18 cellular contexts compared by ENCODE assay signal in genomic region chr10:1677307-1677939, GRCh38. TPM values are rescaled to one million over a fixed set of nuclear protein-coding genes. Genes with fewer than 3 reads are reported as not detected.
DNase-seq lines count a peak whose midpoint lies in the region; ATAC-seq, FAIRE-seq and TF ChIP-seq lines count a peak whose summit lies in the region.
"Had no signal": no experiment of that assay in that cellular context is flagged by ENCODE, and none has a peak within 500 bp of the region (broad histone marks: within the 10 kb centered on the region; RNA-seq: fewer than 3 reads in every experiment).

No MANE protein-coding gene starts in this region.

- no peak overlapping the region for H4K91ac ChIP-seq in neuronal stem cell (ENCODE audit: low read depth, low read length, poor library complexity)

- no peak overlapping the region for H3K4me2 ChIP-seq in GM12878 (ENCODE audit: control insufficient read depth, insufficient read depth)
- no peak overlapping the region for H3K4me2 ChIP-seq in neuronal stem cell (ENCODE audit: insufficient read depth, low read length, poor library complexity, severe bottlenecking)

- no peak overlapping the region for H3K14ac ChIP-seq in neuronal stem cell (ENCODE audit: low read length)

- H3K9me3 ChIP-seq in GM12878 (replicated peaks; ENCODE audit: control insufficient read depth, insufficient read depth, low read length): no peaks in the 10 kb centered on the region
- H3K9me3 ChIP-seq in neuronal stem cell (replicated peaks in 1 of 2; ENCODE audit: control insufficient read depth in 2 of 2, insufficient read depth in 1 of 2, low read depth in 1 of 2, low read length in 2 of 2): no peaks in the 10 kb centered on the region

- H3K27me3 ChIP-seq in GM12878 (replicated peaks in 1 of 2; ENCODE audit: control insufficient read depth in 2 of 2, insufficient read depth in 2 of 2, low read length in 1 of 2) (no peaks in the 10 kb centered on the region), neuronal stem cell (ENCODE audit: control insufficient read depth in 3 of 3, insufficient read depth in 3 of 3, low read depth in 1 of 3, low read length in 3 of 3) (no peaks in the 10 kb centered on the region)

- H2AFZ ChIP-seq in GM12878 (ENCODE audit: control insufficient read depth, low read depth, low read length): no peak overlapping the region
- no peak overlapping the region for H2AFZ ChIP-seq in neuronal stem cell (ENCODE audit: low read length)

- intact Hi-C loops in GM12878 (cut with micrococcal nuclease; ENCODE audit: unreplicated experiment): no loop called here

- H3K27ac ChIP-seq in GM12878 (ENCODE audit: control insufficient read depth, insufficient read depth): no peak overlapping the region
- no peak overlapping the region for H3K27ac ChIP-seq in neuronal stem cell (replicated peaks; ENCODE audit: low read length)

- TF ChIP-seq RAD21 in GM12878 (IDR thresholded peaks at IDR 0.05; ENCODE audit: insufficient read depth, low read depth, low read length): no peak

- peak; percentile 13; the same call in 1 of the 3 replicates for ATAC-seq in GM12878
- ATAC-seq: SK-N-SH treated with all-trans-retinoic acid at 6 μM for 48 hours had no signal

- DNase-seq in SHP77 (lab: John Stamatoyannopoulos, UW): peak; percentile 8 to 15
- DNase-seq in SHP77 treated with DMSO at 0.1 percent for 48 hours (lab: John Stamatoyannopoulos, UW): no peak
- peak; percentile 1 for DNase-seq in NCI-H2107 (lab: John Stamatoyannopoulos, UW)
- no peak for DNase-seq in GM12878 (ENCODE audit: low read depth, low spot score)
- DNase-seq in neuronal stem cell (ENCODE audit: low spot score): no peak
- DNase-seq in activated naive CD4-positive, alpha-beta T cell treated with anti-CD3 and anti-CD28 coated beads, Interleukin-2, amount 10 ng/mL, durations not matched to agents 7 days and 5 days: no peak
- DNase-seq in GOT3 (lab: John Stamatoyannopoulos, UW): no peak
- no peak for DNase-seq in DMS153 (lab: John Stamatoyannopoulos, UW)
- DNase-seq: DMS53, KBM-7, NCI-H1048, NCI-H1694 treated with DMSO at 0.1 percent for 48 hours, NCI-H510A, Right ventricle myocardium superior had no signal

- in situ Hi-C loops in GM12878 (cut with MboI): no loop called here

- H3K27me3 Mint-ChIP-seq in activated naive CD4-positive, alpha-beta T cell treated with anti-CD3 and anti-CD28 coated beads, Interleukin-2, amount 10 ng/mL, durations not matched to agents 7 days and 5 days: peaks cover 6% of the 10 kb centered on the region

- no peak overlapping the region for H3K23ac ChIP-seq in neuronal stem cell (ENCODE audit: low read depth, low read length, poor library complexity)

- H3K4me3 Mint-ChIP-seq in activated naive CD4-positive, alpha-beta T cell treated with anti-CD3 and anti-CD28 coated beads, Interleukin-2, amount 10 ng/mL, durations not matched to agents 7 days and 5 days: no peak overlapping the region
- H3K4me3 Mint-ChIP-seq: CD14-positive monocyte had no signal

- no peaks in the 10 kb centered on the region for H3K9me3 Mint-ChIP-seq in activated naive CD4-positive, alpha-beta T cell treated with anti-CD3 and anti-CD28 coated beads, Interleukin-2, amount 10 ng/mL, durations not matched to agents 7 days and 5 days

- BruUV-seq in GM12878 (replicated peaks; lab: Mats Ljungman, UMichigan): no TSS peak

- no peak overlapping the region for H3K27ac Mint-ChIP-seq in activated naive CD4-positive, alpha-beta T cell treated with anti-CD3 and anti-CD28 coated beads, Interleukin-2, amount 10 ng/mL, durations not matched to agents 7 days and 5 days
- H3K27ac Mint-ChIP-seq: CD14-positive monocyte had no signal

- POLR2A ChIA-PET in GM12878 (lab: Charles Lee): no interaction called here

- H2BK12ac ChIP-seq in neuronal stem cell (ENCODE audit: low read length): no peak overlapping the region

- H3K18ac ChIP-seq in neuronal stem cell (ENCODE audit: low read length): no peak overlapping the region

- H3K4ac ChIP-seq in neuronal stem cell (ENCODE audit: low read length): no peak overlapping the region

- no peak overlapping the region for H4K8ac ChIP-seq in neuronal stem cell (ENCODE audit: low read depth, low read length)

- no peak overlapping the region for H2BK5ac ChIP-seq in neuronal stem cell (ENCODE audit: low read length)

- TF ChIP-seq EP300 in GM12878 (IDR thresholded peaks at IDR 0.05; ENCODE audit: borderline replicate concordance in 1 of 2, control insufficient read depth in 1 of 2, low read depth in 2 of 2, low read length in 2 of 2): no peak

- H3K9ac ChIP-seq in GM12878 (ENCODE audit: control insufficient read depth, insufficient read depth, low read length) (no peak overlapping the region), neuronal stem cell (ENCODE audit: low read depth, low read length, poor library complexity) (no peak overlapping the region)

- TF ChIP-seq CTCF in GM12878 (IDR thresholded peaks at IDR 0.05 in 2 of 3, conservative IDR thresholded peaks at IDR 0.05 in 1 of 3; ENCODE audit: control insufficient read depth in 2 of 3, extremely low read depth in 1 of 3, insufficient read depth in 1 of 3, low read depth in 3 of 3, low read length in 3 of 3): no peak

- RAD21 ChIA-PET in GM12878 (lab: Charles Lee; ENCODE audit: unreplicated experiment): no interaction called here

- no peak for TF ChIP-seq POLR2A in GM12878 (IDR thresholded peaks at IDR 0.05; ENCODE audit: low read depth, low read length)

- H3K36me3 ChIP-seq in GM12878 (ENCODE audit: control insufficient read depth in 2 of 2, insufficient read depth in 2 of 2, low read length in 1 of 2) (no peaks in the 10 kb centered on the region), neuronal stem cell (replicated peaks in 1 of 2; ENCODE audit: control insufficient read depth in 2 of 2, insufficient read depth in 2 of 2, low read length in 2 of 2) (no peaks in the 10 kb centered on the region)

- WGBS in GM12878 (ENCODE audit: insufficient coverage, insufficient replicate concordance, low lambda C conversion rate, missing lambda C conversion rate): 36% methylated on average over 6 of the region's 6 CpGs
- WGBS in neuronal stem cell (ENCODE audit: extremely low coverage in 2 of 2, insufficient read length in 2 of 2, insufficient replicate concordance in 1 of 2), 2 donors: no CpG with 5 or more reads among the region's 6 CpGs

- H2BK120ac ChIP-seq in neuronal stem cell (ENCODE audit: low read depth, low read length): no peak overlapping the region

- peaks cover 16% of the 10 kb centered on the region for H3K4me1 ChIP-seq in GM12878 (ENCODE audit: control insufficient read depth, insufficient read depth, low read length)
- H3K4me1 ChIP-seq in neuronal stem cell (ENCODE audit: control insufficient read depth in 2 of 2, insufficient read depth in 1 of 2, low read depth in 1 of 2, low read length in 2 of 2): peaks cover 0 to 7% of the 10 kb centered on the region in 2 donors

- no peak for FAIRE-seq in GM12878 (lab: Jason Lieb, UNC)
- FAIRE-seq: H54, RCC 7860 had no signal

- H4K20me1 ChIP-seq in GM12878 (ENCODE audit: control insufficient read depth, insufficient read depth): no peaks in the 10 kb centered on the region

- no peaks in the 10 kb centered on the region for H3K4me1 Mint-ChIP-seq in activated naive CD4-positive, alpha-beta T cell treated with anti-CD3 and anti-CD28 coated beads, Interleukin-2, amount 10 ng/mL, durations not matched to agents 7 days and 5 days
- H3K4me1 Mint-ChIP-seq: CD14-positive monocyte had no signal

- SMC1A ChIA-PET in GM12878 (lab: Charles Lee; ENCODE audit: uncharacterized antibody, unreplicated experiment): interaction anchor here (0.6 to 1.4 kb wide), 3 partner anchors 28 to 54 kb away, joined by 3 read pairs; no protein-coding TSS in a partner anchor

- no peak overlapping the region for H2AK5ac ChIP-seq in neuronal stem cell (ENCODE audit: low read depth, low read length)

- H3K79me2 ChIP-seq in GM12878 (ENCODE audit: control insufficient read depth, insufficient read depth, low read length): no peaks in the 10 kb centered on the region

- no peak overlapping the region for H3K4me3 ChIP-seq in GM12878
- H3K4me3 ChIP-seq in neuronal stem cell (ENCODE audit: low read length in 2 of 2): no peak overlapping the region

- H3K79me1 ChIP-seq in neuronal stem cell (ENCODE audit: low read depth, low read length): no peaks in the 10 kb centered on the region

- no peaks in the 10 kb centered on the region for H3K36me3 Mint-ChIP-seq in activated naive CD4-positive, alpha-beta T cell treated with anti-CD3 and anti-CD28 coated beads, Interleukin-2, amount 10 ng/mL, durations not matched to agents 7 days and 5 days
- H3K36me3 Mint-ChIP-seq: CD14-positive monocyte had no signal

- no peak overlapping the region for H2BK15ac ChIP-seq in neuronal stem cell (ENCODE audit: low read length)

- CTCF ChIA-PET in GM12878 (lab: Yijun Ruan, JAX): no interaction called here
- CTCF ChIA-PET in activated naive CD4-positive, alpha-beta T cell treated with anti-CD3 and anti-CD28 coated beads, Interleukin-2, amount 10 ng/mL, durations not matched to agents 7 days and 5 days (lab: Charles Lee): no interaction called here

TF ChIP-seq in GM12878, 131 proteins besides CTCF, POLR2A, EP300 and RAD21 (continues in another document):
- TF ChIP-seq GATAD2B (conservative IDR thresholded peaks at IDR 0.05; ENCODE audit: low read depth): no peak
- no peak for TF ChIP-seq MYB (IDR thresholded peaks at IDR 0.05; ENCODE audit: borderline replicate concordance, low read depth, low read length)
- no peak for TF ChIP-seq ETV6 (conservative IDR thresholded peaks at IDR 0.05 in 1 of 2, IDR thresholded peaks at IDR 0.05 in 1 of 2; ENCODE audit: borderline replicate concordance in 1 of 2, low read depth in 1 of 2)
- TF ChIP-seq RFX5 (IDR thresholded peaks at IDR 0.05; ENCODE audit: low read depth, low read length): no peak
- no peak for TF ChIP-seq PAX8 (IDR thresholded peaks at IDR 0.05)
- TF ChIP-seq FOXK2 (IDR thresholded peaks at IDR 0.05): no peak

RNA-seq across cellular contexts. Expression of gene ADARB2, which starts 59.9 kb away (rescaled TPM):
- total RNA-seq in GM12878 (2013; cell fraction: nucleolus; rRNA removed): 64.4 and 79.9 TPM in 2 replicates
- total RNA-seq in GM12878 (2014; rRNA removed): 1.2 and 1.7 TPM in 2 replicates
- 0.60 and 0.81 TPM in 2 replicates for total RNA-seq in GM12878 (2014; rRNA removed; fragmentation: Illumina TruSeq; extraction: Trizol)
- total RNA-seq in GM12878 (2021): 3.1 and 4.1 TPM in 2 replicates
- 0.26 TPM for polyA plus RNA-seq in GM12878 (2011; ENCODE audit: low read depth)
- 1.5 and 3.2 TPM in 2 replicates for polyA plus RNA-seq in GM12878 (2011; rRNA removed)
- 3.4 and 5.2 TPM in 2 replicates for polyA plus RNA-seq in GM12878 (2011; cell fraction: cytosol; rRNA removed)
- 41.2 and 48.3 TPM in 2 replicates for polyA plus RNA-seq in GM12878 (2011; cell fraction: nucleus; rRNA removed)
- 1.0 and 1.2 TPM in 2 replicates for polyA plus RNA-seq in GM12878 (2012)
- polyA plus RNA-seq in GM12878 (2014; fragmentation: Illumina TruSeq; extraction: Trizol): 0.57 and 0.67 TPM in 2 replicates
- polyA plus RNA-seq in GM12878 (2014; fragmentation: Nextera tagmentation; extraction: Ambion mirVana): under 1 TPM; 0.02 to 0.04 TPM
- 2.2 and 2.7 TPM in 2 replicates for polyA plus RNA-seq in GM12878 (2014; rRNA removed)
- under 1 TPM; 0.43 to 0.71 TPM for polyA plus RNA-seq in GM12878 (2016; fragmentation: Nextera tagmentation; extraction: Ambion mirVana)
- 2.4 and 7.1 TPM in 2 replicates for polyA minus RNA-seq in GM12878 (2011; rRNA and poly(A)+ RNA removed)
- 1.9 and 3.1 TPM in 2 replicates for polyA minus RNA-seq in GM12878 (2011; cell fraction: cytosol; rRNA and poly(A)+ RNA removed)
- 14.9 and 22.1 TPM in 2 replicates for polyA minus RNA-seq in GM12878 (2011; cell fraction: nucleus; rRNA and poly(A)+ RNA removed)
- 0.38 TPM for polyA plus RNA-seq in neuronal stem cell (2013, experiment 1 of 2)
- 0.26 TPM for polyA plus RNA-seq in neuronal stem cell (2013, experiment 2 of 2)
- total RNA-seq: Right ventricle myocardium superior had no signal
- polyA plus RNA-seq: CD14-positive monocyte had no signal

Comparison
In these comparisons a context has a peak if more than half of its experiments do, and no peak if none do; other contexts are left out.
1. DNase-seq: peak in SHP77 (2 of 2) and NCI-H2107 (single experiment); none in SHP77 treated with DMSO at 0.1 percent for 48 hours (single experiment), GM12878 (single experiment), neuronal stem cell (single experiment), activated naive CD4-positive, alpha-beta T cell treated with anti-CD3 and anti-CD28 coated beads, Interleukin-2, amount 10 ng/mL, durations not matched to agents 7 days and 5 days (single experiment), GOT3 (single experiment) and DMS153 (single experiment).